Comparison of ENCODE assay signal across 1 cellular context in genomic region chr6:112939543-112939942, GRCh38.
TF ChIP-seq lines count a peak whose summit lies in the region.

No MANE protein-coding gene starts in this region.

TF ChIP-seq in HepG2, 621 proteins besides CTCF, POLR2A, EP300 and RAD21 (continued from another document):
- TF ChIP-seq GMEB1 (CRISPR knock-in tag; IDR thresholded peaks at IDR 0.05; ENCODE audit: borderline replicate concordance): no peak
- no peak for TF ChIP-seq FOXA3 (CRISPR knock-in tag; IDR thresholded peaks at IDR 0.05)
- no peak for TF ChIP-seq SMC3 (IDR thresholded peaks at IDR 0.05; ENCODE audit: low read length)
